11 cellular contexts compared by ENCODE assay signal in genomic region chr1:22114083-22115012, GRCh38. TPM values are rescaled to one million over a fixed set of nuclear protein-coding genes. Genes with fewer than 3 reads are reported as not detected.
A peak's percentile ranks its signal among the peaks of the same experiment; 100 is the strongest.
DNase-seq lines count a peak whose midpoint lies in the region; ATAC-seq, FAIRE-seq and TF ChIP-seq lines count a peak whose summit lies in the region.
"Had no signal": no experiment of that assay in that cellular context is flagged by ENCODE, and none has a peak within 500 bp of the region (broad histone marks: within the 10 kb centered on the region; RNA-seq: fewer than 3 reads in every experiment).

No MANE protein-coding gene starts in this region.

- peaks cover 67% of the 10 kb centered on the region for H3K79me2 ChIP-seq in astrocyte (ENCODE audit: insufficient read depth, low read length)

- H3K27me3 ChIP-seq in astrocyte (ENCODE audit: insufficient read depth, low read length) (no peaks in the 10 kb centered on the region), iPS-20b (ENCODE audit: insufficient read depth, low read length) (no peaks in the 10 kb centered on the region)

- H3K9me3 ChIP-seq in astrocyte (ENCODE audit: insufficient read depth, low read depth, low read length) (no peaks in the 10 kb centered on the region), iPS-20b (ENCODE audit: insufficient read depth, low read depth, low read length) (no peaks in the 10 kb centered on the region)

- FAIRE-seq in astrocyte (lab: Jason Lieb, UNC): no peak

- H3K36me3 Mint-ChIP-seq in IgD-negative memory B cell (peaks cover 5% of the 10 kb centered on the region), astrocyte (ENCODE audit: low read depth, unreplicated experiment) (peaks cover 12% of the 10 kb centered on the region)

- H3K36me3 ChIP-seq in astrocyte (ENCODE audit: insufficient read depth, low read length) (peaks cover 3% of the 10 kb centered on the region), iPS-20b (ENCODE audit: insufficient read depth, low read depth, low read length) (peaks cover 4% of the 10 kb centered on the region; the same call in 1 of the 2 replicates)

- no peak overlapping the region for H3K4me3 ChIP-seq in astrocyte (ENCODE audit: insufficient read depth, low read depth, low read length)
- H3K4me3 ChIP-seq in iPS-20b (ENCODE audit: low read length): no peak overlapping the region

- no peaks in the 10 kb centered on the region for H3K27me3 Mint-ChIP-seq in IgD-negative memory B cell
- no peaks in the 10 kb centered on the region for H3K27me3 Mint-ChIP-seq in astrocyte (ENCODE audit: low read depth, unreplicated experiment)

- H3K27ac Mint-ChIP-seq in IgD-negative memory B cell (peak overlapping the region in 2 of 3 donors; percentile 39 to 89), astrocyte (ENCODE audit: unreplicated experiment) (peak overlapping the region; percentile 59)

- no peak overlapping the region for H2AFZ ChIP-seq in astrocyte (ENCODE audit: low read depth, low read length)

- TF ChIP-seq CTCF in astrocyte (IDR thresholded peaks at IDR 0.05; ENCODE audit: insufficient read depth, low read depth, low read length): no peak

- H3K27ac ChIP-seq in astrocyte (ENCODE audit: low read depth, low read length) (peak overlapping the region; percentile 49), iPS-20b (ENCODE audit: low read length) (no peak overlapping the region)
- H3K27ac ChIP-seq: epithelial cell of prostate had no signal

- intact Hi-C loops in sciatic nerve (cut with DNase I): no loop called here

- H3K4me1 Mint-ChIP-seq in IgD-negative memory B cell: peaks cover 32 to 36% (median 35%) of the 10 kb centered on the region in 3 donors
- H3K4me1 Mint-ChIP-seq in astrocyte (ENCODE audit: low read depth, unreplicated experiment): peaks cover 65% of the 10 kb centered on the region

- H3K4me1 ChIP-seq in astrocyte (ENCODE audit: insufficient read depth, low read length): peaks cover 33% of the 10 kb centered on the region
- H3K4me1 ChIP-seq in iPS-20b (ENCODE audit: insufficient read depth, low read length): peaks cover 12% of the 10 kb centered on the region

- H3K9ac ChIP-seq in astrocyte (ENCODE audit: low read length): peak overlapping the region; percentile 42
- H3K9ac ChIP-seq in iPS-20b (ENCODE audit: low read depth, low read length): peak overlapping the region; percentile 4; the same call in 1 of the 2 replicates

- peak; percentile 56 for ATAC-seq in sciatic nerve
- ATAC-seq in HG03439 (IDR thresholded peaks at IDR 0.05; ENCODE audit: unreplicated experiment): no peak
- ATAC-seq: Panc1 had no signal

- H4K20me1 ChIP-seq in astrocyte (ENCODE audit: insufficient read depth, low read length): peaks cover 96% of the 10 kb centered on the region

- no peaks in the 10 kb centered on the region for H3K9me3 Mint-ChIP-seq in IgD-negative memory B cell
- no peaks in the 10 kb centered on the region for H3K9me3 Mint-ChIP-seq in astrocyte (ENCODE audit: unreplicated experiment)

- DNase-seq in astrocyte (ENCODE audit: low read depth) (peak; percentile 81), sciatic nerve (ENCODE audit: low spot score) (peak; percentile 66), AG20443 (ENCODE audit: low spot score) (no peak), GF-D8 (lab: John Stamatoyannopoulos, UW) (no peak), OCI-M2 (lab: John Stamatoyannopoulos, UW; ENCODE audit: unreplicated experiment) (no peak)

- H3K4me3 Mint-ChIP-seq in IgD-negative memory B cell (no peak overlapping the region), astrocyte (ENCODE audit: unreplicated experiment) (peak overlapping the region; percentile 42)

- H3K4me2 ChIP-seq in astrocyte (ENCODE audit: low read length): peak overlapping the region; percentile 70

RNA-seq across cellular contexts. Expression of gene WNT4, which starts 28.5 kb away (rescaled TPM):
- not detected for polyA plus RNA-seq in IgD-negative memory B cell
- 0.91 and 1.2 TPM in 2 replicates for total RNA-seq in astrocyte
- total RNA-seq in sciatic nerve: 0.22 TPM
- total RNA-seq: activated CD8-positive, alpha-beta memory T cell treated with anti-CD3 and anti-CD28 coated beads for 36 hours had no signal

Comparison
In these comparisons a context has a peak if more than half of its experiments do, and no peak if none do; other contexts are left out.
1. DNase-seq: peak in astrocyte (single experiment) and sciatic nerve (single experiment); none in AG20443 (single experiment), GF-D8 (single experiment) and OCI-M2 (single experiment).